24 cellular contexts compared by ENCODE assay signal in the genomic region with DNA sequence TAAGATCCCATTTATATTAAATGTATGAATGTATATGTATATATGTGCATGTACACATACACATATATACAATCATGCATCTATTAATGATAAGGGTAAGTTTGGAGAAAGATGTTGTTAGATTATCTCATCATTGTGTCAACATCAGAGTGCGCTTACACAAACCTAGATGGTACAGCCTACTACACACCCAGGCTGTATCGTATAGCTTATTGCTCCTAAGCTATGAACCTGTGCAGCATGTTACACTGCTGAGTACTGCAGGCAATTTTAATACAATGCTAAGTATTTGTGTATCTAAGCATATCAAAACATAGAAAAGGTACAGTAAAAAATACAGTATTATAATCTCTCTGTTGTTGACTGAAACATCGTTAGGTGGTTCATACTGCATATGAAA.
"Had no signal": no experiment of that assay in that cellular context is flagged by ENCODE, and none has a peak within 500 bp of the region (broad histone marks: within the 10 kb centered on the region; RNA-seq: fewer than 3 reads in every experiment).

No MANE protein-coding gene starts in this region.

- DNase-seq: colonic mucosa; cortex of kidney; dermis blood vessel endothelial cell; dorsolateral prefrontal cortex; effector CD4-positive, alpha-beta T cell; effector CD8-positive, alpha-beta T cell; effector memory CD4-positive, alpha-beta T cell; effector memory CD8-positive, alpha-beta T cell; endodermal cell; erythroblast; esophagus squamous epithelium; foreskin fibroblast; foreskin keratinocyte; foreskin melanocyte; gastrocnemius medialis; glutamatergic neuron; head of caudate nucleus; heart left ventricle; heart right ventricle had no signal

- H3K27ac ChIP-seq: colonic mucosa, coronary artery, dorsolateral prefrontal cortex, epithelial cell of prostate, esophagus muscularis mucosa, foreskin keratinocyte, gastrocnemius medialis, gastroesophageal sphincter, heart left ventricle, heart right ventricle had no signal

- H3K4me3 ChIP-seq: colonic mucosa, coronary artery, dorsolateral prefrontal cortex, esophagus muscularis mucosa, esophagus squamous epithelium, gastrocnemius medialis, gastroesophageal sphincter, heart left ventricle, heart right ventricle had no signal

- H3K4me1 ChIP-seq: colonic mucosa, esophagus muscularis mucosa, gastroesophageal sphincter had no signal

- H3K27me3 ChIP-seq: colonic mucosa, dorsolateral prefrontal cortex, esophagus muscularis mucosa, esophagus squamous epithelium, foreskin keratinocyte, gastrocnemius medialis, gastroesophageal sphincter, heart left ventricle, heart right ventricle had no signal

- H3K36me3 ChIP-seq: colonic mucosa, esophagus muscularis mucosa, esophagus squamous epithelium, gastrocnemius medialis, gastroesophageal sphincter, heart left ventricle, heart right ventricle had no signal

- H3K9me3 ChIP-seq: colonic mucosa had no signal

- ATAC-seq: effector memory CD8-positive, alpha-beta T cell; esophagus mucosa; foreskin keratinocyte; gastrocnemius medialis; gastroesophageal sphincter; heart left ventricle; heart right ventricle had no signal
